Comparison of ENCODE assay signal across 9 cellular contexts in genomic region chr3:133488785-133489367, GRCh38.
DNase-seq lines count a peak whose midpoint lies in the region; ATAC-seq and TF ChIP-seq lines count a peak whose summit lies in the region.
"Had no signal": no experiment of that assay in that cellular context is flagged by ENCODE, and none has a peak within 500 bp of the region (broad histone marks: within the 10 kb centered on the region; RNA-seq: fewer than 3 reads in every experiment).

No MANE protein-coding gene starts in this region.

- H3K4me3 ChIP-seq in GM12864 (ENCODE audit: low read depth, low read length) (peak overlapping the region; percentile 60; the same call in 1 of the 2 replicates), Peyer's patch (no peak overlapping the region)

- H3K9me3 ChIP-seq in Peyer's patch = no peaks in the 10 kb centered on the region

- no peaks in the 10 kb centered on the region for H3K27me3 ChIP-seq in Peyer's patch

- H3K4me1 ChIP-seq in Peyer's patch = peaks cover 0 to 18% (median 7%) of the 10 kb centered on the region in 4 donors

- TF ChIP-seq CTCF in GM12864 (IDR thresholded peaks at IDR 0.05; ENCODE audit: low read depth, low read length, missing control alignments) (no peak), Peyer's patch (IDR thresholded peaks at IDR 0.05) (no peak), GM13977 (IDR thresholded peaks at IDR 0.05; ENCODE audit: extremely low read depth, insufficient read depth, missing control alignments) (no peak)

- no peaks in the 10 kb centered on the region for H3K36me3 ChIP-seq in Peyer's patch

- no peak for TF ChIP-seq POLR2A in Peyer's patch (IDR thresholded peaks at IDR 0.05)

- in situ Hi-C loops in GM13977 (cut with MboI; ENCODE audit: low pct_unique_long_range_greater_than_20kb, low sequenced_read_pairs, unreplicated experiment) = no loop called here

- DNase-seq in A172 (ENCODE audit: low spot score) (peak; percentile 49), GM12864 (ENCODE audit: low read depth) (no peak), Peyer's patch (no peak), fibroblast of peridontal ligament (ENCODE audit: extremely low read depth) (peak; percentile 16), NOMO-1 treated with DMSO at 0.1 percent for 48 hours (lab: John Stamatoyannopoulos, UW; ENCODE audit: unreplicated experiment) (no peak), GM13977 (ENCODE audit: low spot score) (no peak)
- DNase-seq: DMS153 had no signal

- peak overlapping the region in 3 of 4 donors; percentile 48 to 85 (median 72) for H3K27ac ChIP-seq in Peyer's patch

- no peak for ATAC-seq in activated CD4-positive, CD25-positive, alpha-beta regulatory T cell treated with anti-CD3 and anti-CD28 coated beads, Interleukin-2, amount 50 U/mL, for 24 hours
- no peak for ATAC-seq in GM18858 (IDR thresholded peaks at IDR 0.05; ENCODE audit: unreplicated experiment)

Comparison
In these comparisons a context has a peak if more than half of its experiments do, and no peak if none do; other contexts are left out.
1. DNase-seq: peak in A172 (single experiment) and fibroblast of peridontal ligament (single experiment); none in GM12864 (single experiment), Peyer's patch (0 of 3), NOMO-1 treated with DMSO at 0.1 percent for 48 hours (single experiment) and GM13977 (single experiment).